In genomic region chr1:204128464-204128963, GRCh38 we compare ENCODE assay signal across 1 cellular context.
TF ChIP-seq lines count a peak whose summit lies in the region.

No MANE protein-coding gene starts in this region.

TF ChIP-seq in A549, 52 proteins besides CTCF, POLR2A, EP300 and RAD21:
- TF ChIP-seq HOXB5 (CRISPR knock-in tag; IDR thresholded peaks at IDR 0.05): no peak
- peak; percentile 77 for TF ChIP-seq MAFK (IDR thresholded peaks at IDR 0.05; ENCODE audit: partially characterized antibody)
